In genomic region chr14:102011631-102012030, GRCh38 we compare ENCODE assay signal across 1 cellular context.
TF ChIP-seq lines count a peak whose summit lies in the region.

No MANE protein-coding gene starts in this region.

TF ChIP-seq in GM12878, 131 proteins besides CTCF, POLR2A, EP300 and RAD21 (continued from another document):
- no peak for TF ChIP-seq ZBTB40 (IDR thresholded peaks at IDR 0.05; ENCODE audit: borderline replicate concordance)
- TF ChIP-seq HDGF (IDR thresholded peaks at IDR 0.05), result no peak
- TF ChIP-seq USF2 (IDR thresholded peaks at IDR 0.05; ENCODE audit: borderline replicate concordance, low read depth, low read length), result no peak
- no peak for TF ChIP-seq TCF7 (IDR thresholded peaks at IDR 0.05; ENCODE audit: borderline replicate concordance)
- TF ChIP-seq ZSCAN29 (IDR thresholded peaks at IDR 0.05), result no peak
